ENCODE assay signal across 1 cellular context in the genomic region with DNA sequence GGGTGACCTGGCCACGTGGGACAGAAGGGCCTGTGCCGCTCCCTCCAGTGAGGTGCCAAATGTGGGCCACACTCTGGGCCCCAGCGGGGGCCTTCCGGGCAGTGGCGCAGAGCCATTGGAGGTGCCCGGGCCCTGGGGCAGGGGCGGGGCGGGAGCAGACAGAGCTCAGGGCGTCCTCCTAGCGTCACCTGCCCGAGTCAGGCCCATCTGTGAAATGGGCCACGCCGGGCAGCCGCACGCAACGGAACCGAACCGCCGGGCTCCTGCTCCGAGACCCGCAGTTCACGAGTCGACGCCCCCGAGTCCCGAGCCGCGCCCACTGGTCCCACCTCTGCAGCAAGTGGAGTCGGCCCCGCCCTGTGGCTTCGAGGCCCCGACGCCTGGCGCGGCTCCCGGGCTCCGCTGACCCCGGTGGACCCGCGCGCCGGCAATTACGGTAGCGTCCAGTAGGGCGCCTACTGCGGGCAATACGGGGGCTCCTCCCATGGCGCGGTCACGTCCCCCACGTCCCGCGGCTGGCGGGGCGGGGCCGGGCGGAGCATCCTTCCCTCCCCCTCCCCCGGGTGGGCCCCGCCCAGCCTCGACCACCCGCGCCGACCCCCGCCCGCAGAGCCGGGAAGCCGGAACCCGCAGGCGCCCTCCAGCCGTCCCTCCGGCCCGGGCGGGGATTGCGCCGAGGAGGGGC.
TF ChIP-seq lines count a peak whose summit lies in the region.

No MANE protein-coding gene starts in this region.

TF ChIP-seq in IMR-90, 13 proteins besides CTCF, POLR2A, EP300 and RAD21:
- peak; percentile 91; the same call in 1 of the 2 replicates for TF ChIP-seq MAZ (IDR thresholded peaks at IDR 0.05; ENCODE audit: borderline replicate concordance, low read depth, low read length)
- no peak for TF ChIP-seq NFE2L2 (IDR thresholded peaks at IDR 0.05; ENCODE audit: low read depth, low read length)
- peak; percentile 54 for TF ChIP-seq MAFK (IDR thresholded peaks at IDR 0.05; ENCODE audit: low read depth, low read length)
- TF ChIP-seq RCOR1 (IDR thresholded peaks at IDR 0.05; ENCODE audit: insufficient replicate concordance, low read length) = no peak
- no peak; the same call in 1 of the 2 replicates for TF ChIP-seq CHD1 (IDR thresholded peaks at IDR 0.05; ENCODE audit: low read depth, low read length)
- TF ChIP-seq MXI1 (IDR thresholded peaks at IDR 0.05; ENCODE audit: borderline replicate concordance, low read depth, low read length) = peak; percentile 5; the same call in 1 of the 2 replicates
- TF ChIP-seq RFX5 (IDR thresholded peaks at IDR 0.05; ENCODE audit: low read depth, low read length) = no peak
- TF ChIP-seq BHLHE40 (IDR thresholded peaks at IDR 0.05; ENCODE audit: low read depth, low read length) = 0 out of 2 replicates have a peak, but pooled peaks have one; percentile 16
